1 cellular context compared by ENCODE assay signal in genomic region chr6:149147939-149148718, GRCh38.
TF ChIP-seq lines count a peak whose summit lies in the region.

No MANE protein-coding gene starts in this region.

TF ChIP-seq in GM12878, 131 proteins besides CTCF, POLR2A, EP300 and RAD21 (continues in another document):
- TF ChIP-seq ZBTB4 (CRISPR knock-in tag; IDR thresholded peaks at IDR 0.05): no peak
- TF ChIP-seq ZBTB11 (CRISPR knock-in tag; IDR thresholded peaks at IDR 0.05): no peak
- no peak for TF ChIP-seq USF1 (IDR thresholded peaks at IDR 0.05; ENCODE audit: borderline replicate concordance, extremely low read length, insufficient read depth, low read depth, low read length)
- TF ChIP-seq CHD1 (IDR thresholded peaks at IDR 0.05; ENCODE audit: low read depth, low read length): no peak
- peak; percentile 40 for TF ChIP-seq ATF2 (IDR thresholded peaks at IDR 0.05; ENCODE audit: low read length)
- TF ChIP-seq MEF2B (IDR thresholded peaks at IDR 0.05; ENCODE audit: partially characterized antibody, poor library complexity, severe bottlenecking): peak; percentile 36
- TF ChIP-seq RUNX3 (IDR thresholded peaks at IDR 0.05; ENCODE audit: low read length): no peak; the same call in 1 of the 2 replicates
- TF ChIP-seq EZH2 (IDR thresholded peaks at IDR 0.05; ENCODE audit: borderline replicate concordance, control insufficient read depth, low read depth, low read length): no peak
- no peak for TF ChIP-seq HCFC1 (IDR thresholded peaks at IDR 0.05; ENCODE audit: low read length)
- no peak for TF ChIP-seq NRF1 (conservative IDR thresholded peaks at IDR 0.05; ENCODE audit: low read depth, low read length)
- no peak for TF ChIP-seq CREB1 (IDR thresholded peaks at IDR 0.05; ENCODE audit: low read depth)
- TF ChIP-seq ZZZ3 (IDR thresholded peaks at IDR 0.05; ENCODE audit: control insufficient read depth, insufficient read length, low read depth): no peak
- peak; percentile 28; the same call in 1 of the 2 replicates for TF ChIP-seq ATF7 (IDR thresholded peaks at IDR 0.05; ENCODE audit: low read depth)
- 0 out of 2 replicates have a peak, but pooled peaks have one; percentile 22 for TF ChIP-seq PML (IDR thresholded peaks at IDR 0.05; ENCODE audit: low read length)
- 0 out of 2 replicates have a peak, but pooled peaks have one; percentile 9 for TF ChIP-seq TCF7 (IDR thresholded peaks at IDR 0.05; ENCODE audit: borderline replicate concordance)
- TF ChIP-seq RCOR1 (conservative IDR thresholded peaks at IDR 0.05; ENCODE audit: low read depth, low read length): no peak
- TF ChIP-seq SMAD1 (IDR thresholded peaks at IDR 0.05; ENCODE audit: low read depth, partially characterized antibody): no peak
- no peak for TF ChIP-seq KDM1A (IDR thresholded peaks at IDR 0.05; ENCODE audit: borderline replicate concordance)
- no peak for TF ChIP-seq RBBP5 (conservative IDR thresholded peaks at IDR 0.05)
- no peak for TF ChIP-seq NR2C2 (IDR thresholded peaks at IDR 0.05; ENCODE audit: borderline replicate concordance, control insufficient read depth, insufficient read length, low read depth)
- peak; percentile 50; the same call in 1 of the 2 replicates for TF ChIP-seq NBN (IDR thresholded peaks at IDR 0.05)
- no peak for TF ChIP-seq HDGF (IDR thresholded peaks at IDR 0.05)
- TF ChIP-seq CEBPB (IDR thresholded peaks at IDR 0.05; ENCODE audit: borderline replicate concordance in 1 of 2, low read depth in 2 of 2, low read length in 2 of 2): no peak
- no peak for TF ChIP-seq CEBPZ (IDR thresholded peaks at IDR 0.05; ENCODE audit: low read depth, low read length)
- TF ChIP-seq GABPA (IDR thresholded peaks at IDR 0.05; ENCODE audit: low read depth): 0 out of 2 replicates have a peak, but pooled peaks have one; percentile 27
- TF ChIP-seq PAX8 (IDR thresholded peaks at IDR 0.05): no peak
- no peak for TF ChIP-seq SMC3 (IDR thresholded peaks at IDR 0.05; ENCODE audit: borderline replicate concordance, low read length)
- 0 out of 2 replicates have a peak, but pooled peaks have one; percentile 35 for TF ChIP-seq CREM (IDR thresholded peaks at IDR 0.05; ENCODE audit: low read depth)
- no peak for TF ChIP-seq RFX5 (IDR thresholded peaks at IDR 0.05; ENCODE audit: low read depth, low read length)
- TF ChIP-seq ZNF274 (IDR thresholded peaks at IDR 0.05; ENCODE audit: insufficient read depth, insufficient read length): no peak
- TF ChIP-seq IRF3 (IDR thresholded peaks at IDR 0.05): no peak
- no peak for TF ChIP-seq ZBTB40 (IDR thresholded peaks at IDR 0.05; ENCODE audit: borderline replicate concordance)
- no peak for TF ChIP-seq LARP7 (IDR thresholded peaks at IDR 0.05)
- TF ChIP-seq ZNF687 (IDR thresholded peaks at IDR 0.05): peak; percentile 88
